ENCODE assay signal across 10 cellular contexts in the genomic region with DNA sequence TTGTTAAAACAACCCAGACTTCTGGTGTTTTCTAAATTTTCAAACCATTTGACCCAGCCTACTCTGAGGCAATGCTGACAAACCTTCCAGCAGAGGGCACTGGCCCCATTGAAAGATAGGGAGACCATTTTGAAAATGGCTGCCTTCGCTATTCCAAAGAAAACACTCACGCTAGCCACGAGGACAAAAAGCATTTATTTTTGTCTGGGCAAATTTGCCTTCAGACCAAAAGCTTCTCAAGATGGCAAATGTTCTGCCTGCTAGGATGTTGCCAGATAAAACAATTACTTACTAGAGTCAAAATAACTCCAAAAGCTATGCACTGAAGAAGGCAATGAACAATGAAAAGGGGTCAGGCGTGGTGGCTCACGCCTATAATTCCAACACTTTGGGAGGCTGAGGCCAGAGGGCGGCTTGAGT.
DNase-seq lines count a peak whose midpoint lies in the region; ATAC-seq and TF ChIP-seq lines count a peak whose summit lies in the region.
"Had no signal": no experiment of that assay in that cellular context is flagged by ENCODE, and none has a peak within 500 bp of the region (broad histone marks: within the 10 kb centered on the region; RNA-seq: fewer than 3 reads in every experiment).

No MANE protein-coding gene starts in this region.

- H3K27me3 Mint-ChIP-seq in activated T-cell treated with anti-CD3 and anti-CD28 coated beads, Interleukin-2, amount 50 U/mL, for 72 hours (ENCODE audit: low read depth), result peaks cover 9% of the 10 kb centered on the region

- H3K4me3 Mint-ChIP-seq in activated T-cell treated with anti-CD3 and anti-CD28 coated beads, Interleukin-2, amount 50 U/mL, for 72 hours, result no peak overlapping the region
- H3K4me3 Mint-ChIP-seq: activated T-cell treated with anti-CD3 and anti-CD28 coated beads, Interleukin-2, amount 50 U/mL, for 24 hours had no signal

- H2AFZ ChIP-seq in Loucy (ENCODE audit: low read length), result peak overlapping the region; percentile 69
- H2AFZ ChIP-seq in mammary epithelial cell (ENCODE audit: low read depth, low read length), result peak overlapping the region; percentile 86
- no peak overlapping the region for H2AFZ ChIP-seq in neural cell (ENCODE audit: low read depth, low read length)

- CTCF ChIA-PET in mammary epithelial cell (lab: Charles Lee; ENCODE audit: low non-redundant PET), result interaction anchor here (0.6 kb wide), 2 partner anchors 178 to 853 kb away, joined by 4 to 5 read pairs; no protein-coding TSS in a partner anchor

- intact Hi-C loops in mammary epithelial cell (cut with micrococcal nuclease), result loop anchor here (1.0 to 10.0 kb wide), 13 partner anchors 23 to 1082 kb away; no protein-coding TSS in a partner anchor

- no peak for ATAC-seq in GM21367 (IDR thresholded peaks at IDR 0.05; ENCODE audit: unreplicated experiment)
- ATAC-seq in activated T-cell treated with anti-CD3 and anti-CD28 coated beads, Interleukin-2, amount 50 U/mL, for 72 hours (replicated peaks in 1 of 2), result no peak
- no peak for ATAC-seq in GM21390 (IDR thresholded peaks at IDR 0.05; ENCODE audit: unreplicated experiment)

- no peak overlapping the region for H3K27ac Mint-ChIP-seq in activated T-cell treated with anti-CD3 and anti-CD28 coated beads, Interleukin-2, amount 50 U/mL, for 72 hours
- H3K27ac Mint-ChIP-seq: activated T-cell treated with anti-CD3 and anti-CD28 coated beads, Interleukin-2, amount 50 U/mL, for 24 hours had no signal

- no peak for TF ChIP-seq EP300 in neural cell (conservative IDR thresholded peaks at IDR 0.05; ENCODE audit: poor library complexity, severe bottlenecking)

- H4K20me1 ChIP-seq in DOHH2 (ENCODE audit: control insufficient read depth, insufficient read depth, low read depth, low read length), result no peaks in the 10 kb centered on the region
- H4K20me1 ChIP-seq in Loucy (ENCODE audit: insufficient read depth, low read length, poor library complexity, severe bottlenecking), result no peaks in the 10 kb centered on the region
- no peaks in the 10 kb centered on the region for H4K20me1 ChIP-seq in mammary epithelial cell (ENCODE audit: insufficient read depth, low read length)
- H4K20me1 ChIP-seq in neural cell (ENCODE audit: insufficient read depth), result no peaks in the 10 kb centered on the region

- peak; percentile 43 for DNase-seq in mammary epithelial cell
- no peak for DNase-seq in activated T-cell treated with anti-CD3 and anti-CD28 coated beads, Interleukin-2, amount 50 U/mL, for 72 hours
- DNase-seq in stimulated activated CD8-positive, alpha-beta memory T cell treated with anti-CD3 and anti-CD28 coated beads, Interleukin-4, amount 100 ng/mL, for 48 hours, result no peak
- DNase-seq: activated T-cell treated with anti-CD3 and anti-CD28 coated beads, Interleukin-2, amount 50 U/mL, for 24 hours; NCI-H2107 had no signal

- no peak for TF ChIP-seq RAD21 in neural cell (conservative IDR thresholded peaks at IDR 0.05)

- 41% methylated on average over 6 of the region's 6 CpGs for WGBS in mammary epithelial cell (ENCODE audit: low coverage, missing lambda C conversion rate)

- dilution Hi-C loops in mammary epithelial cell (cut with HindIII; ENCODE audit: low sequenced_read_pairs), result no loop called here

- H3K9ac ChIP-seq in Loucy (ENCODE audit: low read depth, low read length, poor library complexity, severe bottlenecking) (no peak overlapping the region), mammary epithelial cell (ENCODE audit: insufficient read depth, low read length) (no peak overlapping the region), neural cell (ENCODE audit: low read length) (no peak overlapping the region)

- H3K9me3 ChIP-seq in DOHH2 (ENCODE audit: control insufficient read depth, insufficient read depth, low read length), result no peaks in the 10 kb centered on the region
- no peaks in the 10 kb centered on the region for H3K9me3 ChIP-seq in Loucy (ENCODE audit: insufficient read depth, low read depth, low read length)
- no peaks in the 10 kb centered on the region for H3K9me3 ChIP-seq in mammary epithelial cell (replicated peaks; ENCODE audit: insufficient read depth, low read length)
- H3K9me3 ChIP-seq in neural cell (ENCODE audit: low read length), result no peaks in the 10 kb centered on the region

- no peaks in the 10 kb centered on the region for H3F3A ChIP-seq in DOHH2 (ENCODE audit: control insufficient read depth, insufficient read depth)
- no peaks in the 10 kb centered on the region for H3F3A ChIP-seq in Loucy (ENCODE audit: low read depth)
- H3F3A ChIP-seq in neural cell (ENCODE audit: insufficient read depth, low read length, poor library complexity, severe bottlenecking), result no peaks in the 10 kb centered on the region

- H3K9me3 Mint-ChIP-seq in activated T-cell treated with anti-CD3 and anti-CD28 coated beads, Interleukin-2, amount 50 U/mL, for 72 hours, result peaks cover 0 to 2% of the 10 kb centered on the region in 2 donors
- H3K9me3 Mint-ChIP-seq: activated T-cell treated with anti-CD3 and anti-CD28 coated beads, Interleukin-2, amount 50 U/mL, for 24 hours had no signal

- no peak overlapping the region for H3K27ac ChIP-seq in DOHH2 (ENCODE audit: low read depth, low read length)
- peak overlapping the region; percentile 2 for H3K27ac ChIP-seq in mammary epithelial cell (ENCODE audit: insufficient read depth, low read depth, low read length)
- no peak overlapping the region for H3K27ac ChIP-seq in neural cell (ENCODE audit: low read length)

- H3K9me2 ChIP-seq in DOHH2 (replicated peaks; ENCODE audit: control insufficient read depth, low read length) (no peaks in the 10 kb centered on the region), Loucy (replicated peaks; ENCODE audit: low read depth, low read length) (no peaks in the 10 kb centered on the region), neural cell (ENCODE audit: insufficient read depth, low read length) (no peaks in the 10 kb centered on the region)

- no peaks in the 10 kb centered on the region for H3K79me2 ChIP-seq in DOHH2 (ENCODE audit: control insufficient read depth, low read length)
- H3K79me2 ChIP-seq in Loucy (ENCODE audit: insufficient read depth, low read length), result no peaks in the 10 kb centered on the region
- no peaks in the 10 kb centered on the region for H3K79me2 ChIP-seq in mammary epithelial cell (ENCODE audit: insufficient read depth, low read length)
- H3K79me2 ChIP-seq in neural cell (replicated peaks; ENCODE audit: insufficient read depth, low read length), result no peaks in the 10 kb centered on the region

- H3K4me1 Mint-ChIP-seq in activated T-cell treated with anti-CD3 and anti-CD28 coated beads, Interleukin-2, amount 50 U/mL, for 72 hours (ENCODE audit: low read depth), result no peaks in the 10 kb centered on the region

- no peaks in the 10 kb centered on the region for H3K27me3 ChIP-seq in DOHH2 (ENCODE audit: control insufficient read depth, low read length)
- H3K27me3 ChIP-seq in Loucy (ENCODE audit: insufficient read depth, low read length, poor library complexity, severe bottlenecking), result no peaks in the 10 kb centered on the region
- no peaks in the 10 kb centered on the region for H3K27me3 ChIP-seq in mammary epithelial cell (ENCODE audit: insufficient read depth, low read length)
- peaks cover 22% of the 10 kb centered on the region for H3K27me3 ChIP-seq in neural cell (ENCODE audit: insufficient read depth, low read depth, low read length)

- BruUV-seq in mammary epithelial cell (replicated peaks; lab: Mats Ljungman, UMichigan), result no TSS peak

- in situ Hi-C loops in mammary epithelial cell (cut with MboI; ENCODE audit: low sequenced_read_pairs in 2 of 2), result loop anchor here (10.0 kb wide), 4 partner anchors 181 to 741 kb away; partner anchors contain the start of gene IRX3 (in 1 of the 2)

- H3K4me1 ChIP-seq in DOHH2 (ENCODE audit: control insufficient read depth, low read length) (no peaks in the 10 kb centered on the region), Loucy (ENCODE audit: insufficient read depth, low read length, poor library complexity, severe bottlenecking) (no peaks in the 10 kb centered on the region), mammary epithelial cell (ENCODE audit: insufficient read depth, low read length) (no peaks in the 10 kb centered on the region)

- H3K36me3 ChIP-seq in DOHH2 (ENCODE audit: control insufficient read depth, low read length) (no peaks in the 10 kb centered on the region), Loucy (ENCODE audit: insufficient read depth, low read length) (no peaks in the 10 kb centered on the region), mammary epithelial cell (ENCODE audit: insufficient read depth, low read length) (no peaks in the 10 kb centered on the region), neural cell (ENCODE audit: insufficient read depth, low read length) (no peaks in the 10 kb centered on the region)

- TF ChIP-seq CTCF in DOHH2 (IDR thresholded peaks at IDR 0.05; ENCODE audit: low read depth, low read length, poor library complexity, severe bottlenecking), result peak; percentile 45
- TF ChIP-seq CTCF in Loucy (conservative IDR thresholded peaks at IDR 0.05; ENCODE audit: low read length), result peak; percentile 76
- peak; percentile 80 to 91 for TF ChIP-seq CTCF in mammary epithelial cell (conservative IDR thresholded peaks at IDR 0.05 in 1 of 2, IDR thresholded peaks at IDR 0.05 in 1 of 2; ENCODE audit: extremely low read depth in 1 of 2, insufficient read depth in 1 of 2, low read depth in 1 of 2, low read length in 2 of 2)
- peak; percentile 38 for TF ChIP-seq CTCF in neural cell (IDR thresholded peaks at IDR 0.05; ENCODE audit: poor library complexity, severe bottlenecking)

- H3K4me2 ChIP-seq in DOHH2 (ENCODE audit: low read length) (no peak overlapping the region), Loucy (ENCODE audit: low read depth, low read length, poor library complexity, severe bottlenecking) (no peak overlapping the region), mammary epithelial cell (ENCODE audit: insufficient read depth, low read depth, low read length) (peak overlapping the region; percentile 12), neural cell (ENCODE audit: low read length) (no peak overlapping the region)

- no peaks in the 10 kb centered on the region for H3K36me3 Mint-ChIP-seq in activated T-cell treated with anti-CD3 and anti-CD28 coated beads, Interleukin-2, amount 50 U/mL, for 72 hours (ENCODE audit: insufficient read depth in 2 of 2)

- H3K4me3 ChIP-seq in DOHH2 (ENCODE audit: low read length), result no peak overlapping the region
- H3K4me3 ChIP-seq in Loucy (ENCODE audit: low read length, poor library complexity, severe bottlenecking), result no peak overlapping the region
- no peak overlapping the region for H3K4me3 ChIP-seq in mammary epithelial cell (replicated peaks in 1 of 3; ENCODE audit: insufficient read depth in 1 of 3, low read depth in 2 of 3, low read length in 3 of 3)
- H3K4me3 ChIP-seq in neural cell (ENCODE audit: low read length), result no peak overlapping the region

TF ChIP-seq in neural cell, 6 proteins besides CTCF, POLR2A, EP300 and RAD21:
- TF ChIP-seq EZH2 (IDR thresholded peaks at IDR 0.05; ENCODE audit: borderline replicate concordance, insufficient read depth, low read length, poor library complexity, severe bottlenecking), result no peak
- TF ChIP-seq SMC3 (conservative IDR thresholded peaks at IDR 0.05; ENCODE audit: poor library complexity), result peak; percentile 19
- no peak for TF ChIP-seq TAF1 (IDR thresholded peaks at IDR 0.05; ENCODE audit: low read depth)
